24 cellular contexts compared by ENCODE assay signal in genomic region chr15:98121514-98121913, GRCh38.
DNase-seq lines count a peak whose midpoint lies in the region; ATAC-seq and TF ChIP-seq lines count a peak whose summit lies in the region.
"Had no signal": no experiment of that assay in that cellular context is flagged by ENCODE, and none has a peak within 500 bp of the region (broad histone marks: within the 10 kb centered on the region; RNA-seq: fewer than 3 reads in every experiment).

No MANE protein-coding gene starts in this region.

- H3K9me3 ChIP-seq in transverse colon: no peaks in the 10 kb centered on the region
- H3K9me3 ChIP-seq: A549, SK-N-SH had no signal

- no peaks in the 10 kb centered on the region for H3K9me3 Mint-ChIP-seq in nephron

- intact Hi-C loops in transverse colon (cut with DNase I; ENCODE audit: low total_unique reads): no loop called here

- H3K27me3 ChIP-seq in transverse colon: no peaks in the 10 kb centered on the region

- peaks cover 0 to 5% (median 2%) of the 10 kb centered on the region in 4 donors for H3K4me1 ChIP-seq in transverse colon
- H3K4me1 ChIP-seq: A549 had no signal

- TF ChIP-seq CTCF in nephron (IDR thresholded peaks at IDR 0.05; ENCODE audit: unreplicated experiment in 3 of 3) (no peak), transverse colon (IDR thresholded peaks at IDR 0.05) (no peak)

- no peak for TF ChIP-seq EP300 in transverse colon (IDR thresholded peaks at IDR 0.05; ENCODE audit: low read depth)

- no peaks in the 10 kb centered on the region for H3K36me3 Mint-ChIP-seq in nephron (ENCODE audit: low read depth)
- H3K36me3 Mint-ChIP-seq: CD4-positive, CD25-positive, alpha-beta regulatory T cell; IgD-negative memory B cell had no signal

- ATAC-seq in GM21423 (IDR thresholded peaks at IDR 0.05; ENCODE audit: unreplicated experiment): no peak
- no peak for ATAC-seq in HG02973 (IDR thresholded peaks at IDR 0.05; ENCODE audit: unreplicated experiment)
- no peak for ATAC-seq in GM19452 (IDR thresholded peaks at IDR 0.05; ENCODE audit: unreplicated experiment)
- ATAC-seq: A549, GM12878, GM23338, HCT116 had no signal

- peaks cover 48% of the 10 kb centered on the region for H3K4me1 Mint-ChIP-seq in nephron
- H3K4me1 Mint-ChIP-seq: CD4-positive, CD25-positive, alpha-beta regulatory T cell; GM23338; IgD-negative memory B cell had no signal

- peak overlapping the region in 2 of 3 experiments; percentile 60 to 83 for H3K4me3 Mint-ChIP-seq in nephron
- H3K4me3 Mint-ChIP-seq: CD4-positive, CD25-positive, alpha-beta regulatory T cell; GM23338; IgD-negative memory B cell had no signal

- TF ChIP-seq POLR2A in transverse colon (IDR thresholded peaks at IDR 0.05): no peak

- peaks cover 15% of the 10 kb centered on the region for H3K27me3 Mint-ChIP-seq in nephron (ENCODE audit: low read depth)
- H3K27me3 Mint-ChIP-seq: IgD-negative memory B cell had no signal

- peak overlapping the region in 3 of 4 donors; percentile 21 to 69 (median 51) for H3K27ac ChIP-seq in transverse colon
- H3K27ac ChIP-seq: A549, RWPE1 had no signal

- no peaks in the 10 kb centered on the region for H3K36me3 ChIP-seq in transverse colon

- DNase-seq in GM04504 (ENCODE audit: low read depth): peak; percentile 40
- peak; percentile 70 for DNase-seq in SKM-1 treated with dmso at 0.1 percent for 144 hours (lab: John Stamatoyannopoulos, UW; ENCODE audit: unreplicated experiment)
- DNase-seq in transverse colon: no peak
- DNase-seq: CD4-positive, CD25-positive, alpha-beta regulatory T cell; COR-L47; DMS79; NCI-H1048; NCI-H1417 treated with DMSO at 0.1 percent for 48 hours; NCI-H187 treated with DMSO at 0.1 percent for 48 hours; NCI-H2107; NCI-H2227 treated with DMSO at 0.1 percent for 48 hours; NCI-H510A; SIG-M5; SK-N-SH had no signal

- 46 to 77% methylated on average over 5 of the region's 5 CpGs for WGBS in transverse colon (ENCODE audit: low coverage in 1 of 2), 2 donors

- peak overlapping the region; percentile 18 to 84 (median 50) for H3K27ac Mint-ChIP-seq in nephron
- H3K27ac Mint-ChIP-seq: CD4-positive, CD25-positive, alpha-beta regulatory T cell; GM23338; IgD-negative memory B cell had no signal

- in situ Hi-C loops in transverse colon (cut with MboI; ENCODE audit: low pct_ligation_motif_present in 1 of 4, low pct_unique_long_range_greater_than_20kb in 1 of 4, low sequenced_read_pairs in 3 of 4): no loop called here

- H3K4me3 ChIP-seq in transverse colon: no peak overlapping the region
- H3K4me3 ChIP-seq: A549, GM12878, GM23338 had no signal
